27 cellular contexts compared by ENCODE assay signal in the genomic region with DNA sequence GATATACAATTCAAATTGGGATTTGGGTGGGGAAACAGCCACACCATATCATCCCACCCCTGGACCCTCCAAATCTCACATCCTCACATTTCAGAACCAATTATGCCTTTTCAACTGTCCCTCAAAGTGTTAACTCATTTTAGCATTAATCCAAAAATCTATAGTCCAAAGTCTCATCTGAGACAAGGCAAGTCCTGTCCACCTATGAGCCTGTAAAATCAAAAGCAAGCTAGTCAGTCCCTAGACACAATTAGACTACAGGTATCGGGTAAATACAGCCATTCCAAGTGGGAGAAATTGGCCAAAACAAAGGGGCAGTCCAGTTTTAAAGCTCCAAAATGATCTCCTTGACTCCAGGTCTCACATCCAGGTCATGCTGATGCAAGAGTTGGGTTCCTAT.
"Had no signal": no experiment of that assay in that cellular context is flagged by ENCODE, and none has a peak within 500 bp of the region (broad histone marks: within the 10 kb centered on the region; RNA-seq: fewer than 3 reads in every experiment).

No MANE protein-coding gene starts in this region.

- H3K4me3 ChIP-seq: stomach, suprapubic skin, testis, thoracic aorta, thyroid gland, tibial artery, tibial nerve, transverse colon, upper lobe of left lung, upper lobe of right lung, uterus, vagina had no signal

- ATAC-seq: stimulated activated effector memory CD8-positive, alpha-beta T cell treated with anti-CD3 and anti-CD28 coated beads, Interleukin-12 subunit alpha, Interleukin-12 subunit beta, amount 100 ng/mL, for 72 hours; stimulated activated memory B cell treated with anti-CD40 and anti-IgM and Interleukin-4, amounts not matched to agents 10 μg/mL and 1 μg/mL and 100 μg/mL, for 72 hours; stimulated activated naive B cell treated with anti-CD40 and anti-IgM and Interleukin-4, amounts not matched to agents 10 μg/mL and 1 μg/mL and 100 μg/mL, for 72 hours; stimulated activated naive CD8-positive, alpha-beta T cell treated with anti-CD3 and anti-CD28 coated beads, Interleukin-15, amount 100 ng/mL, for 72 hours; stimulated activated naive CD8-positive, alpha-beta T cell treated with anti-CD3 and anti-CD28 coated beads, Interleukin-15, Interleukin-2, amounts not matched to agents 100 U/mL and 50 U/mL, for 24 hours; upper lobe of right lung had no signal

- FAIRE-seq: urothelium cell line had no signal

- H3K27me3 ChIP-seq: suprapubic skin, testis, thyroid gland, tibial artery, transverse colon, upper lobe of left lung, upper lobe of right lung, uterus, vagina had no signal

- H3K36me3 ChIP-seq: stomach, suprapubic skin, thoracic aorta, thyroid gland, tibial artery, tibial nerve, transverse colon, upper lobe of left lung, upper lobe of right lung, uterus, vagina had no signal

- H3K9me3 ChIP-seq: suprapubic skin, testis, thoracic aorta, thyroid gland, tibial nerve, transverse colon, upper lobe of left lung, upper lobe of right lung, uterus, vagina had no signal

- DNase-seq: stimulated activated CD4-positive, alpha-beta T cell treated with anti-CD3 and anti-CD28 coated beads, Interleukin-2, amount 100 ng/mL, for 48 hours; stimulated activated CD4-positive, alpha-beta T cell treated with anti-CD3 and anti-CD28 coated beads, Interleukin-4, amount 100 ng/mL, for 1 hour; stimulated activated CD4-positive, alpha-beta T cell treated with anti-CD3 and anti-CD28 coated beads, Interleukin-4, amount 100 ng/mL, for 24 hours; stimulated activated CD4-positive, alpha-beta T cell treated with anti-CD3 and anti-CD28 coated beads, Interleukin-4, amount 100 ng/mL, for 4 hours; stimulated activated CD8-positive, alpha-beta memory T cell treated with anti-CD3 and anti-CD28 coated beads, Interleukin-4, amount 100 ng/mL, for 48 hours; stimulated activated naive B cell treated with anti-CD40 and anti-IgM and Interleukin-4, amounts not matched to agents 10 μg/mL and 1 μg/mL and 100 μg/mL, for 72 hours; stimulated activated naive CD4-positive, alpha-beta T cell; stimulated activated naive CD4-positive, alpha-beta T cell treated with Interleukin-2 at 50 U/mL for 16 hours; stimulated activated naive CD8-positive, alpha-beta T cell treated with anti-CD3 and anti-CD28 coated beads, Interleukin-15, amount 100 ng/mL, for 72 hours; stimulated activated naive CD8-positive, alpha-beta T cell treated with anti-CD3 and anti-CD28 coated beads, Interleukin-15, Interleukin-2, amounts not matched to agents 100 U/mL and 50 U/mL, for 24 hours; stomach; substantia nigra; testis; thyroid gland; tibial artery; transverse colon; trophoblast cell; upper lobe of left lung; upper lobe of right lung; uterus had no signal

- H3K4me1 ChIP-seq: stomach, suprapubic skin, testis, thyroid gland, tibial artery, tibial nerve, transverse colon, upper lobe of left lung, upper lobe of right lung, uterus, vagina had no signal

- H3K27ac ChIP-seq: stomach, suprapubic skin, testis, thoracic aorta, thyroid gland, tibial artery, tibial nerve, transverse colon, upper lobe of left lung, upper lobe of right lung, uterus, vagina had no signal
